8 cellular contexts compared by ENCODE assay signal in genomic region chr5:150449491-150450339, GRCh38. TPM values are rescaled to one million over a fixed set of nuclear protein-coding genes. Genes with fewer than 3 reads are reported as not detected.
A peak's percentile ranks its signal among the peaks of the same experiment; 100 is the strongest.
DNase-seq lines count a peak whose midpoint lies in the region; ATAC-seq and TF ChIP-seq lines count a peak whose summit lies in the region.

Gene RPS14 (minus strand): TSS chr5:150449739. CDS start chr5:150447733, 2,006 bp downstream.

- intact Hi-C loops in lower leg skin (cut with DNase I; ENCODE audit: low total_unique reads) = no loop called here

- WGBS in lower leg skin, 2 donors = 3 to 4% methylated on average over 52 to 58 of the region's 58 CpGs

- DNase-seq in CD1c-positive myeloid dendritic cell (ENCODE audit: extremely low spot score) = peak; percentile 94
- peak; percentile 92 for DNase-seq in NCI-H748 (lab: John Stamatoyannopoulos, UW; ENCODE audit: unreplicated experiment)
- DNase-seq in activated CD4-positive, alpha-beta T cell treated with anti-CD3 and anti-CD28 coated beads, Interleukin-2, amount 50 U/mL, for 24 hours (ENCODE audit: low read depth in 1 of 2, low spot score in 1 of 2) = peak; percentile 92
- peak; percentile 90 to 95 for DNase-seq in dermis microvascular lymphatic vessel endothelial cell (ENCODE audit: low read depth in 2 of 2)
- DNase-seq in lower leg skin (ENCODE audit: low spot score in 2 of 2) = peak; percentile 94 to 99
- DNase-seq in stimulated activated CD4-positive, alpha-beta T cell treated with anti-CD3 and anti-CD28 coated beads, Interleukin-4, amount 100 ng/mL, for 48 hours (ENCODE audit: low read depth in 2 of 2) = peak; percentile 92 to 96

- TF ChIP-seq CTCF in lower leg skin (IDR thresholded peaks at IDR 0.05) = peak in 1 of 3 donors; percentile 89

- peak within 1 kb of the TSS; percentile 63 for H3K4me3 ChIP-seq in lower leg skin (ENCODE audit: low read depth, poor library complexity, severe bottlenecking)

- TF ChIP-seq POLR2A in lower leg skin (IDR thresholded peaks at IDR 0.05) = peak in 1 of 2 donors; percentile 41

- ATAC-seq in GM19372 (IDR thresholded peaks at IDR 0.05; ENCODE audit: low read depth, unreplicated experiment) (peak; percentile 93), HG03558 (IDR thresholded peaks at IDR 0.05; ENCODE audit: extremely low read depth, unreplicated experiment) (peak; percentile 66)

RNA-seq across cellular contexts. Expression of gene RPS14, which starts in this region (rescaled TPM):
- total RNA-seq in dermis microvascular lymphatic vessel endothelial cell (2,736 and 3,225 TPM in 2 replicates), lower leg skin (1,000 to 10,000 TPM; 2,497 to 4,490 (median 3,854) TPM)

Comparison
In these comparisons a context has a peak if more than half of its experiments do, and no peak if none do; other contexts are left out.
1. Peak in every context shown above with its lines: DNase-seq, ATAC-seq and H3K4me3 ChIP-seq.